Comparison of ENCODE assay signal across 21 cellular contexts in the genomic region with DNA sequence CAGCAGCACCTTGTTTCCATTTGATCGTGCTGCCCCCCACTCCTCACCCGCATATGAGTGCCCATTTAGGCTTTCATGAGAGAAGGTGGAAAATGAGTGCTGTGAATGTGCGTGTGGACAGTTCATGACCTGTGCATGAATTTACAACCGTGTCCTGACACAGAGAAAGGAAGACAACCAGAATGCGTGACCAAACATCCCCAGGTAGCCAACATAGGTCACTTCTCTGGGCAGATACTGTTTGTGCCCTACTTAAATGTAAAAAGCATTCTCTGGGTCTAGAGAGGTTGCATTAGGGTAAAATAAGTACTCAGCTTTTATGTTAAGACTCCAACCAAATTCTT.
"Had no signal": no experiment of that assay in that cellular context is flagged by ENCODE, and none has a peak within 500 bp of the region (broad histone marks: within the 10 kb centered on the region; RNA-seq: fewer than 3 reads in every experiment).

No MANE protein-coding gene starts in this region.

- DNase-seq: activated B cell treated with CpG ODN at 0.5 μM for 24 hours; activated CD4-positive, alpha-beta T cell treated with anti-CD3 and anti-CD28 coated beads for 4 hours; activated CD4-positive, alpha-beta T cell treated with anti-CD3 and anti-CD28 coated beads, Interleukin-2, amount 50 U/mL, for 48 hours; activated CD8-positive, alpha-beta memory T cell treated with anti-CD3 and anti-CD28 coated beads, Interleukin-2, amount 50 U/mL, for 48 hours; activated naive CD4-positive, alpha-beta T cell; activated naive CD8-positive, alpha-beta T cell treated with anti-CD3 and anti-CD28 coated beads for 36 hours; activated T-cell treated with anti-CD3 and anti-CD28 coated beads, Interleukin-2, amount 50 U/mL, for 4 hours; cortex of kidney; glutamatergic neuron; left colon; naive thymus-derived CD4-positive, alpha-beta T cell; stimulated activated CD4-positive, alpha-beta T cell treated with anti-CD3 and anti-CD28 coated beads, Interleukin-2, amount 100 ng/mL, for 24 hours; T1000; transverse colon had no signal

- H3K9me3 Mint-ChIP-seq: activated B cell treated with CpG ODN at 0.5 μM for 24 hours; activated naive CD8-positive, alpha-beta T cell treated with anti-CD3 and anti-CD28 coated beads for 36 hours; activated T-helper 2 cell treated with anti-CD3 and anti-CD28 coated beads, Interferon-gamma antibody, Interleukin-2, Interleukin-4, amounts not matched to agents 10 μg/mL and 5 μg/mL and 100 μg/mL, durations not matched to agents 14 hours and 24 hours and 36 hours; stimulated activated effector memory CD8-positive, alpha-beta T cell treated with anti-CD3 and anti-CD28 coated beads, Interleukin-12 subunit alpha, Interleukin-12 subunit beta, amount 100 ng/mL, for 72 hours; T-helper 1 cell treated with Interleukin-12 subunit alpha and Interleukin-12 subunit beta and Interleukin-4 antibody, amounts not matched to agents 30 μg/mL and 1 μg/mL, for 36 hours had no signal

- H3K27me3 Mint-ChIP-seq: activated naive CD8-positive, alpha-beta T cell treated with anti-CD3 and anti-CD28 coated beads for 36 hours had no signal

- H3K4me1 Mint-ChIP-seq: stimulated activated effector memory CD8-positive, alpha-beta T cell treated with anti-CD3 and anti-CD28 coated beads, Interleukin-12 subunit alpha, Interleukin-12 subunit beta, amount 100 ng/mL, for 72 hours had no signal

- H3K27me3 ChIP-seq: transverse colon, vagina had no signal

- H3K4me1 ChIP-seq: prostate gland, transverse colon, vagina had no signal

- H3K36me3 ChIP-seq: prostate gland, transverse colon, vagina had no signal

- H3K4me3 Mint-ChIP-seq: activated B cell treated with CpG ODN at 0.5 μM for 24 hours; activated naive CD8-positive, alpha-beta T cell treated with anti-CD3 and anti-CD28 coated beads for 36 hours; activated T-cell treated with anti-CD3 and anti-CD28 coated beads, Interleukin-2, amount 50 U/mL, for 4 hours; naive thymus-derived CD4-positive, alpha-beta T cell; stimulated activated effector memory CD8-positive, alpha-beta T cell treated with anti-CD3 and anti-CD28 coated beads, Interleukin-12 subunit alpha, Interleukin-12 subunit beta, amount 100 ng/mL, for 72 hours; T-helper 1 cell treated with Interleukin-12 subunit alpha and Interleukin-12 subunit beta and Interleukin-4 antibody, amounts not matched to agents 30 μg/mL and 1 μg/mL, for 36 hours had no signal

- H3K27ac Mint-ChIP-seq: activated B cell treated with CpG ODN at 0.5 μM for 24 hours; activated naive CD8-positive, alpha-beta T cell treated with anti-CD3 and anti-CD28 coated beads for 36 hours; activated T-helper 2 cell treated with anti-CD3 and anti-CD28 coated beads, Interferon-gamma antibody, Interleukin-2, Interleukin-4, amounts not matched to agents 10 μg/mL and 5 μg/mL and 100 μg/mL, durations not matched to agents 14 hours and 24 hours and 36 hours; naive thymus-derived CD4-positive, alpha-beta T cell; stimulated activated effector memory CD8-positive, alpha-beta T cell treated with anti-CD3 and anti-CD28 coated beads, Interleukin-12 subunit alpha, Interleukin-12 subunit beta, amount 100 ng/mL, for 72 hours; T-helper 1 cell treated with Interleukin-12 subunit alpha and Interleukin-12 subunit beta and Interleukin-4 antibody, amounts not matched to agents 30 μg/mL and 1 μg/mL, for 36 hours had no signal

- H3K27ac ChIP-seq: epithelial cell of prostate, transverse colon, vagina had no signal

- H3K4me3 ChIP-seq: lung, prostate gland, transverse colon, vagina had no signal

- ATAC-seq: activated T-cell treated with anti-CD3 and anti-CD28 coated beads, Interleukin-2, amount 50 U/mL, for 4 hours; left colon; naive thymus-derived CD4-positive, alpha-beta T cell; stimulated activated effector memory CD8-positive, alpha-beta T cell treated with anti-CD3 and anti-CD28 coated beads, Interleukin-12 subunit alpha, Interleukin-12 subunit beta, amount 100 ng/mL, for 72 hours had no signal

- H3K9me3 ChIP-seq: prostate gland, transverse colon, vagina had no signal

- H3K36me3 Mint-ChIP-seq: activated naive CD8-positive, alpha-beta T cell treated with anti-CD3 and anti-CD28 coated beads for 36 hours; naive thymus-derived CD4-positive, alpha-beta T cell; stimulated activated effector memory CD8-positive, alpha-beta T cell treated with anti-CD3 and anti-CD28 coated beads, Interleukin-12 subunit alpha, Interleukin-12 subunit beta, amount 100 ng/mL, for 72 hours had no signal
